ENCODE assay signal across 8 cellular contexts in genomic region chr14:95561001-95561412, GRCh38. TPM values are rescaled to one million over a fixed set of nuclear protein-coding genes. Genes with fewer than 3 reads are reported as not detected.
DNase-seq lines count a peak whose midpoint lies in the region; ATAC-seq, FAIRE-seq and TF ChIP-seq lines count a peak whose summit lies in the region.

No MANE protein-coding gene starts in this region.

- H3K4me3 ChIP-seq in GM23338, result no peak overlapping the region
- no peak overlapping the region for H3K4me3 ChIP-seq in LNCaP clone FGC (ENCODE audit: low read depth, low read length)
- no peak overlapping the region for H3K4me3 ChIP-seq in fibroblast of mammary gland (ENCODE audit: control insufficient read depth, low read depth, low read length)
- no peak overlapping the region for H3K4me3 ChIP-seq in neural progenitor cell

- no peak overlapping the region for H3K4me2 ChIP-seq in GM23338
- H3K4me2 ChIP-seq in neural progenitor cell, result peak overlapping the region; percentile 32

- H3K9me3 ChIP-seq in neural progenitor cell (ENCODE audit: low read depth), result no peaks in the 10 kb centered on the region

- H2AFZ ChIP-seq in GM23338 (no peak overlapping the region), neural progenitor cell (replicated peaks) (no peak overlapping the region)

- H3K4me1 Mint-ChIP-seq in GM23338 (peaks cover 17% of the 10 kb centered on the region), neural progenitor cell (peaks cover 4% of the 10 kb centered on the region)
- H3K4me1 Mint-ChIP-seq in activated T-cell treated with anti-CD3 and anti-CD28 coated beads, Interleukin-2, amount 50 U/mL, for 4 hours (ENCODE audit: low read depth), result peaks cover 5% of the 10 kb centered on the region

- ATAC-seq in GM23338, result peak; percentile 91
- ATAC-seq in activated T-cell treated with anti-CD3 and anti-CD28 coated beads, Interleukin-2, amount 50 U/mL, for 4 hours, result peak; percentile 97 to 98

- no peaks in the 10 kb centered on the region for H3K9me2 ChIP-seq in GM23338 (ENCODE audit: insufficient read depth)

- H3K79me2 ChIP-seq in GM23338 (replicated peaks; ENCODE audit: insufficient read depth) (no peaks in the 10 kb centered on the region), neural progenitor cell (ENCODE audit: low read depth) (no peaks in the 10 kb centered on the region)

- H4K20me1 ChIP-seq in GM23338 (replicated peaks; ENCODE audit: insufficient read depth), result peaks cover 4% of the 10 kb centered on the region; the same call in 1 of the 2 replicates
- H4K20me1 ChIP-seq in neural progenitor cell (ENCODE audit: low read depth), result no peaks in the 10 kb centered on the region

- DNase-seq in EL (peak; percentile 79), GM23338 (ENCODE audit: low spot score) (peak; percentile 95), LNCaP clone FGC (ENCODE audit: low read depth) (peak; percentile 77), RCC 7860 (ENCODE audit: low spot score) (peak; percentile 61), fibroblast of mammary gland (ENCODE audit: low read depth) (peak; percentile 82), neural progenitor cell (ENCODE audit: low spot score) (peak; percentile 94), stromal cell of bone marrow (ENCODE audit: low read depth) (peak; percentile 41)
- peak; percentile 83 for DNase-seq in activated T-cell treated with anti-CD3 and anti-CD28 coated beads, Interleukin-2, amount 50 U/mL, for 4 hours

- H3K9me3 Mint-ChIP-seq in GM23338 (no peaks in the 10 kb centered on the region), neural progenitor cell (no peaks in the 10 kb centered on the region)
- no peaks in the 10 kb centered on the region for H3K9me3 Mint-ChIP-seq in activated T-cell treated with anti-CD3 and anti-CD28 coated beads, Interleukin-2, amount 50 U/mL, for 4 hours

- peaks cover 25% of the 10 kb centered on the region for H3K27me3 ChIP-seq in GM23338 (ENCODE audit: insufficient read depth)
- no peaks in the 10 kb centered on the region for H3K27me3 ChIP-seq in neural progenitor cell

- FAIRE-seq in RCC 7860 (lab: Jason Lieb, UNC), result no peak

- H3K36me3 ChIP-seq in GM23338 (ENCODE audit: insufficient read depth) (no peaks in the 10 kb centered on the region), neural progenitor cell (no peaks in the 10 kb centered on the region)

- no peaks in the 10 kb centered on the region for H3K36me3 Mint-ChIP-seq in GM23338 (ENCODE audit: low read depth)
- H3K36me3 Mint-ChIP-seq in activated T-cell treated with anti-CD3 and anti-CD28 coated beads, Interleukin-2, amount 50 U/mL, for 4 hours (ENCODE audit: insufficient read depth), result no peaks in the 10 kb centered on the region
- no peaks in the 10 kb centered on the region for H3K36me3 Mint-ChIP-seq in neural progenitor cell

- TF ChIP-seq CTCF in GM23338 (conservative IDR thresholded peaks at IDR 0.05; ENCODE audit: low read depth in 2 of 2) (peak; percentile 99), LNCaP clone FGC (IDR thresholded peaks at IDR 0.05; ENCODE audit: control insufficient read depth, extremely low read depth, insufficient read depth) (peak; percentile 98), fibroblast of mammary gland (conservative IDR thresholded peaks at IDR 0.05; ENCODE audit: control insufficient read depth, insufficient read depth, low read depth, low read length) (peak; percentile 98), neural progenitor cell (IDR thresholded peaks at IDR 0.05) (peak; percentile 100)

- H3K27ac ChIP-seq in GM23338 (ENCODE audit: low read depth), result no peak overlapping the region
- no peak overlapping the region for H3K27ac ChIP-seq in neural progenitor cell

- H3K4me3 Mint-ChIP-seq in GM23338 (no peak overlapping the region), neural progenitor cell (no peak overlapping the region)
- H3K4me3 Mint-ChIP-seq in activated T-cell treated with anti-CD3 and anti-CD28 coated beads, Interleukin-2, amount 50 U/mL, for 4 hours, result no peak overlapping the region

- H3K27ac Mint-ChIP-seq in GM23338 (no peak overlapping the region), neural progenitor cell (no peak overlapping the region)

- H3K27me3 Mint-ChIP-seq in GM23338 (ENCODE audit: insufficient read depth, low read depth, poor library complexity) (peaks cover 15% of the 10 kb centered on the region), neural progenitor cell (ENCODE audit: insufficient read depth, low read depth) (peaks cover 2% of the 10 kb centered on the region)
- peaks cover 14% of the 10 kb centered on the region for H3K27me3 Mint-ChIP-seq in activated T-cell treated with anti-CD3 and anti-CD28 coated beads, Interleukin-2, amount 50 U/mL, for 4 hours (ENCODE audit: low read depth)

- no peaks in the 10 kb centered on the region for H3F3A ChIP-seq in GM23338 (replicated peaks; ENCODE audit: low read depth)
- no peaks in the 10 kb centered on the region for H3F3A ChIP-seq in neural progenitor cell (ENCODE audit: low read depth)

- H3K4me1 ChIP-seq in GM23338 (ENCODE audit: insufficient read depth) (peaks cover 5% of the 10 kb centered on the region), neural progenitor cell (no peaks in the 10 kb centered on the region)

- no peak overlapping the region for H3K9ac ChIP-seq in neural progenitor cell

TF ChIP-seq in GM23338, 12 proteins besides CTCF, POLR2A, EP300 and RAD21 (continues in another document):
- no peak for TF ChIP-seq ZNF114 (CRISPR knock-in tag; IDR thresholded peaks at IDR 0.05)
- TF ChIP-seq STAT1 (IDR thresholded peaks at IDR 0.05; ENCODE audit: unreplicated experiment), result no peak
- TF ChIP-seq CREB1 (CRISPR knock-in tag; IDR thresholded peaks at IDR 0.05; ENCODE audit: low read depth), result no peak
- TF ChIP-seq ETS1 (IDR thresholded peaks at IDR 0.05), result no peak
- no peak for TF ChIP-seq REST (IDR thresholded peaks at IDR 0.05; ENCODE audit: unreplicated experiment)
- TF ChIP-seq JUNB (IDR thresholded peaks at IDR 0.05; ENCODE audit: unreplicated experiment), result no peak
- no peak for TF ChIP-seq ZNF331 (CRISPR knock-in tag; IDR thresholded peaks at IDR 0.05; ENCODE audit: low read depth)
- TF ChIP-seq POLR2AphosphoS5 (IDR thresholded peaks at IDR 0.05; ENCODE audit: low read depth), result no peak

RNA-seq across cellular contexts. Expression of gene GLRX5, which starts 26.2 kb away (rescaled TPM):
- 91.4 and 96.6 TPM in 2 replicates for total RNA-seq in GM23338 (2014; rRNA removed; shearing (Covaris generic))
- polyA plus RNA-seq in GM23338 (2016; fragmentation: Nextera tagmentation; extraction: Ambion mirVana), result 130 and 135 TPM in 2 replicates
- total RNA-seq in activated T-cell treated with anti-CD3 and anti-CD28 coated beads, Interleukin-2, amount 50 U/mL, for 4 hours, result 10 to 100 TPM; 37.3 to 45.1 (median 40.7) TPM
- 71.8 and 99.9 TPM in 2 replicates for total RNA-seq in neural progenitor cell (ENCODE audit: low replicate concordance)

RNA-seq across cellular contexts. Expression of gene SYNE3, which starts 44.6 kb away (rescaled TPM):
- total RNA-seq in GM23338 (2014; rRNA removed; shearing (Covaris generic)), result under 0.01 and 0.03 TPM in 2 replicates
- polyA plus RNA-seq in GM23338 (2016; fragmentation: Nextera tagmentation; extraction: Ambion mirVana), result 0.02 TPM in 1 of 2 replicates, not detected in the other
- total RNA-seq in activated T-cell treated with anti-CD3 and anti-CD28 coated beads, Interleukin-2, amount 50 U/mL, for 4 hours, result 10 to 100 TPM; 11.5 to 15.0 (median 12.9) TPM
- total RNA-seq in neural progenitor cell (ENCODE audit: low replicate concordance), result 0.03 and 0.06 TPM in 2 replicates

Comparison
In these comparisons a context has a peak if more than half of its experiments do, and no peak if none do; other contexts are left out.
1. DNase-seq: peak in every context shown above with its lines; median percentile 95 in GM23338; 94 in neural progenitor cell; 83 in activated T-cell treated with anti-CD3 and anti-CD28 coated beads, Interleukin-2, amount 50 U/mL, for 4 hours; 82 in fibroblast of mammary gland; 79 in EL; 77 in LNCaP clone FGC; 61 in RCC 7860; 41 in stromal cell of bone marrow.
2. RNA of gene SYNE3, which starts 44.6 kb away (total RNA-seq): 11.5 to 15.0 TPM in activated T-cell treated with anti-CD3 and anti-CD28 coated beads, Interleukin-2, amount 50 U/mL, for 4 hours; 0.03 to 0.06 TPM in neural progenitor cell and under 0.01 to 0.03 TPM in GM23338; every median in the first group is over 10 times any median in the second.
3. Peak in every context shown above with its lines, with median percentiles within 50 percentile points of each other: CTCF ChIP-seq.